Comparison of ENCODE assay signal across 8 cellular contexts in the genomic region with DNA sequence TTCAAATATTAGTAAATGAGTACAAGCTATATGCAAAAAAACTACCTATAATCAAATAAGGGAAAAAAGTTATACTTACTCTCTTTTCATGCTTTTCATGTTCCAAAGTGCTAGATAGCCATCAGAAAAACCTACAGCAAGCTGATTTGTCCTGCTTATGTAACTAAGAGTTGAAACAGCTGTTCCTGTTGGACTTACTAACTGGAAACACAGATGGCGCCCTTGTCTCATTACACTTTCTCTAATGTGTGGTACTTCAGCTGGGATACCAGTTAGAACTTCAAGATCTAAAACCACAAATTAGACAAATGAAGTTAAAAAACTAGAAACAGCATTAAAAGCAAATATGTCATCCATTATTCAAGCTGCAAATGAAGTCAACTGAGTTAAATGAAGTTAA. TPM values are rescaled to one million over a fixed set of nuclear protein-coding genes. Genes with fewer than 3 reads are reported as not detected.
DNase-seq lines count a peak whose midpoint lies in the region; ATAC-seq and TF ChIP-seq lines count a peak whose summit lies in the region.

No MANE protein-coding gene starts in this region.

- no peak overlapping the region for H3K27ac ChIP-seq in dorsolateral prefrontal cortex

- TF ChIP-seq CTCF in Caco-2 (IDR thresholded peaks at IDR 0.05; ENCODE audit: insufficient read depth in 1 of 2, low read depth in 1 of 2, low read length in 1 of 2, severe bottlenecking in 1 of 2, unreplicated experiment in 1 of 2) (peak; percentile 10 to 30), dorsolateral prefrontal cortex (IDR thresholded peaks at IDR 0.05 in 54 of 56, conservative IDR thresholded peaks at IDR 0.05 in 2 of 56; ENCODE audit: low read depth in 1 of 56, partially characterized antibody in 56 of 56) (peak in 54 of 56 donors; percentile 27 to 72 (median 52))

- no TSS peak for BruUV-seq in Caco-2 (replicated peaks; lab: Mats Ljungman, UMichigan)

- peaks cover 81% of the 10 kb centered on the region for H3K36me3 Mint-ChIP-seq in Caco-2 (ENCODE audit: insufficient read depth, unreplicated experiment)

- no peaks in the 10 kb centered on the region for H3K9me3 ChIP-seq in Caco-2

- H3K9me3 Mint-ChIP-seq in Caco-2 (ENCODE audit: unreplicated experiment): no peaks in the 10 kb centered on the region

- CTCF ChIA-PET in Caco-2 (lab: Charles Lee) (interaction anchor here (0.6 kb wide), 1 partner anchor 55 kb away, joined by 3 read pairs; no protein-coding TSS in a partner anchor), HEK293T (lab: Yijun Ruan, JAX) (interaction anchor here (0.6 to 1.1 kb wide), 2 partner anchors 11 to 26 kb away, joined by 3 read pairs; no protein-coding TSS in a partner anchor)

- DNase-seq in Caco-2 (peak in 1 of 2 experiments; percentile 50), NCI-H774 (lab: John Stamatoyannopoulos, UW) (peak; percentile 51), dorsolateral prefrontal cortex (peak in 2 of 10 donors; percentile 13 to 47), mucosa of gallbladder (ENCODE audit: low spot score) (peak; percentile 43), T-helper 9 cell (no peak), COLO829 (ENCODE audit: low spot score) (no peak), HEK293T (ENCODE audit: extremely low spot score) (no peak)

- no peak overlapping the region for H3K4me3 Mint-ChIP-seq in Caco-2 (ENCODE audit: unreplicated experiment)

- ATAC-seq in GM21619 (IDR thresholded peaks at IDR 0.05; ENCODE audit: unreplicated experiment): peak; percentile 66

- intact Hi-C loops in Caco-2 (cut with micrococcal nuclease; ENCODE audit: unreplicated experiment): loop anchor here (1.0 kb wide), 1 partner anchor 171 kb away; the partner anchor contains the start of gene ZNF670
- intact Hi-C loops in dorsolateral prefrontal cortex (cut with DNase I): no loop called here

- H3K36me3 ChIP-seq in Caco-2 (ENCODE audit: control insufficient read depth, insufficient read depth, low read length): no peaks in the 10 kb centered on the region

- H3K27ac Mint-ChIP-seq in Caco-2 (ENCODE audit: unreplicated experiment): no peak overlapping the region

- POLR2A ChIA-PET in Caco-2 (lab: Charles Lee): no interaction called here
- POLR2A ChIA-PET in HEK293T (lab: Yijun Ruan, JAX): no interaction called here

- H3K4me1 ChIP-seq in Caco-2: no peaks in the 10 kb centered on the region

- H3K4me1 Mint-ChIP-seq in Caco-2 (ENCODE audit: low read depth, unreplicated experiment): no peaks in the 10 kb centered on the region

- H3K4me3 ChIP-seq in Caco-2 (ENCODE audit: low read depth, low read length): no peak overlapping the region
- peak overlapping the region in 4 of 59 donors; percentile 5 to 16 (median 10) for H3K4me3 ChIP-seq in dorsolateral prefrontal cortex

- no peaks in the 10 kb centered on the region for H3K27me3 Mint-ChIP-seq in Caco-2 (ENCODE audit: insufficient read depth, unreplicated experiment)

- H3K27me3 ChIP-seq in Caco-2 (replicated peaks; ENCODE audit: control insufficient read depth, insufficient read depth, low read length) (no peaks in the 10 kb centered on the region), dorsolateral prefrontal cortex (no peaks in the 10 kb centered on the region)

TF ChIP-seq in HEK293T, 16 proteins besides CTCF, POLR2A, EP300 and RAD21:
- no peak for TF ChIP-seq FOXA1 (IDR thresholded peaks at IDR 0.05)
- TF ChIP-seq L3MBTL2 (conservative IDR thresholded peaks at IDR 0.05): no peak
- no peak for TF ChIP-seq ARNT (IDR thresholded peaks at IDR 0.05)
- no peak for TF ChIP-seq FOXM1 (IDR thresholded peaks at IDR 0.05; ENCODE audit: borderline replicate concordance)
- no peak for TF ChIP-seq FOXK2 (IDR thresholded peaks at IDR 0.05)
- TF ChIP-seq HDGF (IDR thresholded peaks at IDR 0.05; ENCODE audit: borderline replicate concordance): no peak
- TF ChIP-seq PKNOX1 (IDR thresholded peaks at IDR 0.05): no peak
- no peak for TF ChIP-seq NFRKB (IDR thresholded peaks at IDR 0.05)
- TF ChIP-seq CTBP1 (IDR thresholded peaks at IDR 0.05; ENCODE audit: borderline replicate concordance): no peak
- no peak for TF ChIP-seq ZNF384 (IDR thresholded peaks at IDR 0.05)
- no peak for TF ChIP-seq TARDBP (IDR thresholded peaks at IDR 0.05)
- no peak for TF ChIP-seq ELF4 (IDR thresholded peaks at IDR 0.05)
- TF ChIP-seq SP1 (IDR thresholded peaks at IDR 0.05): no peak
- TF ChIP-seq BHLHE40 (IDR thresholded peaks at IDR 0.05; ENCODE audit: borderline replicate concordance): no peak
- no peak for TF ChIP-seq SUZ12 (IDR thresholded peaks at IDR 0.05)
TF ChIP-seq in HEK293T: peak in this region for 0.

RNA-seq across cellular contexts. Expression of gene AHCTF1, which starts 24.3 kb away (rescaled TPM):
- total RNA-seq in Caco-2 (2022): 42.3 and 48.7 TPM in 2 replicates
- total RNA-seq in dorsolateral prefrontal cortex: 10 to 100 TPM; 28.7 to 55.3 (median 41.8) TPM
- total RNA-seq in mucosa of gallbladder: 25.7 TPM

Comparison
In these comparisons a context has a peak if more than half of its experiments do, and no peak if none do; other contexts are left out.
1. DNase-seq: peak in NCI-H774 (single experiment) and mucosa of gallbladder (single experiment); none in T-helper 9 cell (single experiment), COLO829 (single experiment) and HEK293T (single experiment).